In the genomic region with DNA sequence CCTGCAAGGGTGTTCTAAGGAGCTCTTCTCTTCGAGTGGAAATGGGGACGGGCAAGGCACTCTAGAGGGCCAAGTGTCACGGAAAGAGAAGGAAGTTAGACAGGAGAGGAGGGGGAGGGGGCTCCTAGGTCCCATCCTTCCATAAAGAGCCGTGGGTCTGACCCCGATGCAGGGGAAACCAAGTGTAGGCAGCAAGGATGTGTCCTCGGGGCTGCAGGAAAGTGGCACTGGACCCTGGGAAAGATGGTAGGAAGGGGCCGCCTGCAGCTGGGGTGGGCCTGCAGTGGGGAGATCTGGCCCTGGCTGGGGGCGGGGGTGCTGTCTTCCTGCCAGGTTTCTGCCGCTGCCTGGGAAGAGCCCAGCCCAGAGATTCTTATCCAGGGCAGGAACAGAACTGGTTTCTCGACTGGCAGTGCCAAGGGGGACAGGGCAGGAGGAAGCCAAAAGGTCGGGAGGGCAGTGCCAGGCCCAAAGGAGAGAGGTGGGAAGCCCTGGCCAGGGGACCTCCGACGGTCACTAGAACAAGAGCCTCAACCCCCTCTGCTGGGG, we compare ENCODE assay signal across 9 cellular contexts. TPM values are rescaled to one million over a fixed set of nuclear protein-coding genes. Genes with fewer than 3 reads are reported as not detected.
A peak's percentile ranks its signal among the peaks of the same experiment; 100 is the strongest.
DNase-seq lines count a peak whose midpoint lies in the region; ATAC-seq, FAIRE-seq and TF ChIP-seq lines count a peak whose summit lies in the region.
"Had no signal": no experiment of that assay in that cellular context is flagged by ENCODE, and none has a peak within 500 bp of the region (broad histone marks: within the 10 kb centered on the region; RNA-seq: fewer than 3 reads in every experiment).

No MANE protein-coding gene starts in this region.

- H4K20me1 ChIP-seq in DOHH2 (ENCODE audit: control insufficient read depth, insufficient read depth, low read depth, low read length) = no peaks in the 10 kb centered on the region
- no peaks in the 10 kb centered on the region for H4K20me1 ChIP-seq in astrocyte (ENCODE audit: insufficient read depth, low read length)

- peak overlapping the region; percentile 79 for H3K27ac Mint-ChIP-seq in astrocyte (ENCODE audit: unreplicated experiment)
- H3K27ac Mint-ChIP-seq in nephron progenitor cell = peak overlapping the region; percentile 91

- DNase-seq in astrocyte (ENCODE audit: low read depth) (no peak), nephron progenitor cell (peak; percentile 54), T-helper 2 cell (no peak), NCI-H1694 (lab: John Stamatoyannopoulos, UW) (no peak)
- DNase-seq: cortex of kidney, substantia nigra had no signal

- H3F3A ChIP-seq in DOHH2 (ENCODE audit: control insufficient read depth, insufficient read depth) = no peaks in the 10 kb centered on the region

- H3K4me3 ChIP-seq in DOHH2 (ENCODE audit: low read length) = no peak overlapping the region
- H3K4me3 ChIP-seq in astrocyte (ENCODE audit: insufficient read depth, low read depth, low read length) = no peak overlapping the region

- peaks cover 54% of the 10 kb centered on the region for H3K27me3 ChIP-seq in DOHH2 (ENCODE audit: control insufficient read depth, low read length)
- peaks cover 2% of the 10 kb centered on the region for H3K27me3 ChIP-seq in astrocyte (ENCODE audit: insufficient read depth, low read length)

- no peak overlapping the region for H3K9ac ChIP-seq in astrocyte (ENCODE audit: low read length)

- no peak for ATAC-seq in HG03175 (IDR thresholded peaks at IDR 0.05; ENCODE audit: unreplicated experiment)

- no peaks in the 10 kb centered on the region for H3K9me3 ChIP-seq in DOHH2 (ENCODE audit: control insufficient read depth, insufficient read depth, low read length)
- H3K9me3 ChIP-seq in astrocyte (ENCODE audit: insufficient read depth, low read depth, low read length) = no peaks in the 10 kb centered on the region

- peaks cover 48% of the 10 kb centered on the region for H3K4me1 Mint-ChIP-seq in astrocyte (ENCODE audit: low read depth, unreplicated experiment)
- peaks cover 78% of the 10 kb centered on the region for H3K4me1 Mint-ChIP-seq in nephron progenitor cell

- H3K27ac ChIP-seq in DOHH2 (ENCODE audit: low read depth, low read length) = no peak overlapping the region
- H3K27ac ChIP-seq in astrocyte (ENCODE audit: low read depth, low read length) = no peak overlapping the region

- no peak for FAIRE-seq in astrocyte (lab: Jason Lieb, UNC)

- H2AFZ ChIP-seq in astrocyte (ENCODE audit: low read depth, low read length) = no peak overlapping the region

- TF ChIP-seq CTCF in DOHH2 (IDR thresholded peaks at IDR 0.05; ENCODE audit: low read depth, low read length, poor library complexity, severe bottlenecking) (no peak), astrocyte (IDR thresholded peaks at IDR 0.05; ENCODE audit: insufficient read depth, low read depth, low read length) (no peak), nephron progenitor cell (IDR thresholded peaks at IDR 0.05) (no peak)

- H3K4me2 ChIP-seq in DOHH2 (ENCODE audit: low read length) (peak overlapping the region; percentile 34), astrocyte (ENCODE audit: low read length) (peak overlapping the region; percentile 55)

- H3K4me1 ChIP-seq in DOHH2 (ENCODE audit: control insufficient read depth, low read length) (peaks cover 22% of the 10 kb centered on the region), astrocyte (ENCODE audit: insufficient read depth, low read length) (peaks cover 29% of the 10 kb centered on the region)

- no peaks in the 10 kb centered on the region for H3K36me3 Mint-ChIP-seq in astrocyte (ENCODE audit: low read depth, unreplicated experiment)
- H3K36me3 Mint-ChIP-seq in nephron progenitor cell (ENCODE audit: low read depth) = peaks cover 7% of the 10 kb centered on the region
- H3K36me3 Mint-ChIP-seq: naive thymus-derived CD8-positive, alpha-beta T cell had no signal

- no peaks in the 10 kb centered on the region for H3K9me2 ChIP-seq in DOHH2 (replicated peaks; ENCODE audit: control insufficient read depth, low read length)

- H3K27me3 Mint-ChIP-seq in astrocyte (ENCODE audit: low read depth, unreplicated experiment) (no peaks in the 10 kb centered on the region), nephron progenitor cell (ENCODE audit: low read depth, poor library complexity) (peaks cover 4% of the 10 kb centered on the region)

- H3K36me3 ChIP-seq in DOHH2 (ENCODE audit: control insufficient read depth, low read length) (no peaks in the 10 kb centered on the region), astrocyte (ENCODE audit: insufficient read depth, low read length) (no peaks in the 10 kb centered on the region)

- H3K9me3 Mint-ChIP-seq in astrocyte (ENCODE audit: unreplicated experiment) (no peaks in the 10 kb centered on the region), nephron progenitor cell (no peaks in the 10 kb centered on the region)
- H3K9me3 Mint-ChIP-seq: naive thymus-derived CD8-positive, alpha-beta T cell had no signal

- H3K79me2 ChIP-seq in DOHH2 (ENCODE audit: control insufficient read depth, low read length) (no peaks in the 10 kb centered on the region), astrocyte (ENCODE audit: insufficient read depth, low read length) (no peaks in the 10 kb centered on the region)

- H3K4me3 Mint-ChIP-seq in astrocyte (ENCODE audit: unreplicated experiment) = peak overlapping the region; percentile 45
- peak overlapping the region; percentile 73 for H3K4me3 Mint-ChIP-seq in nephron progenitor cell

RNA-seq across cellular contexts. Expression of a gene that starts 12.9 kb away (rescaled TPM):
- 278 and 339 TPM in 2 replicates for total RNA-seq in astrocyte

RNA-seq across cellular contexts. Expression of a gene that starts 15.3 kb away (rescaled TPM):
- total RNA-seq in astrocyte = 280 and 310 TPM in 2 replicates
- total RNA-seq: naive thymus-derived CD8-positive, alpha-beta T cell had no signal

RNA-seq across cellular contexts. Expression of a gene that starts 35.8 kb away (rescaled TPM):
- total RNA-seq in astrocyte = 9.9 and 11.1 TPM in 2 replicates

RNA-seq across cellular contexts. Expression of a gene that starts 36.1 kb away (rescaled TPM):
- total RNA-seq in astrocyte = 30.1 and 33.4 TPM in 2 replicates

RNA-seq across cellular contexts. Expression of a gene that starts 48.4 kb away (rescaled TPM):
- 37.4 and 46.5 TPM in 2 replicates for total RNA-seq in astrocyte
